ENCODE assay signal across 1 cellular context in the genomic region with DNA sequence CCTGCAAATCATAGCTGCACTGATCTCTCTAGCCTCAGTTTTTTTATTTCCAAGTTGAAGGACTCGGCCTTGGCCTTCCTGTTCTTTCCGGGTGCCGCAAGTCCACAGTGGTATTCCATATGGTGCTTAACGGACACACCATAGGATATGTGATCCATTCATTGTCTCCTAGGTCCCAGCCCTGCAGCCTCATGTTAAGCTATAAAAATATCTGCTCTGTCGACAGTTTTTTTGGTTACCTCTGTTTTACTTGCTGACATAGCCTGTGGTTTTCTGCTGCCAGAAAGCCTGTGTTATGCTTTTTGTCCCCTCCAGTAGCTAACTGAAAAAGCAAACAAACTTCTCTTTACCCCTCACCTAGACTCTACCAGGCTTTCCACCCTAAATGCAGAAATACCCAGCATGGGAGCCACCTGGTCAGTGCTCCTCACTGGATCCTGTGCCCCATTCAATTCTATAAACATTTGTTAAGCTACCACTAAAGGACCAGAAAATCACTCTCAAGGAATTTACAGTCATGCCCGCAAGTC.
TF ChIP-seq lines count a peak whose summit lies in the region.

No MANE protein-coding gene starts in this region.

TF ChIP-seq in IMR-90, 13 proteins besides CTCF, POLR2A, EP300 and RAD21:
- TF ChIP-seq BHLHE40 (IDR thresholded peaks at IDR 0.05; ENCODE audit: low read depth, low read length) (no peak), MAFK (IDR thresholded peaks at IDR 0.05; ENCODE audit: low read depth, low read length) (peak; percentile 85), MXI1 (IDR thresholded peaks at IDR 0.05; ENCODE audit: borderline replicate concordance, low read depth, low read length) (no peak)
